Comparison of ENCODE assay signal across 24 cellular contexts in genomic region chr1:234773936-234774677, GRCh38.
DNase-seq lines count a peak whose midpoint lies in the region; ATAC-seq and TF ChIP-seq lines count a peak whose summit lies in the region.
"Had no signal": no experiment of that assay in that cellular context is flagged by ENCODE, and none has a peak within 500 bp of the region (broad histone marks: within the 10 kb centered on the region; RNA-seq: fewer than 3 reads in every experiment).

No MANE protein-coding gene starts in this region.

- H3K27me3 ChIP-seq in CD4-positive, alpha-beta T cell (ENCODE audit: control insufficient read depth, insufficient read depth, low read length): peaks cover 9% of the 10 kb centered on the region
- peaks cover 27 to 29% of the 10 kb centered on the region in 2 experiments for H3K27me3 ChIP-seq in mesenchymal stem cell (ENCODE audit: control insufficient read depth in 1 of 2, insufficient read depth in 1 of 2, low read length in 2 of 2)
- H3K27me3 ChIP-seq: SJCRH30, upper lobe of right lung had no signal

- DNase-seq in activated CD8-positive, alpha-beta T cell treated with anti-CD3 and anti-CD28 coated beads, Interleukin-2, amount 10 ng/mL, durations not matched to agents 7 days and 5 days: peak; percentile 19
- no peak for DNase-seq in activated CD8-positive, alpha-beta T cell treated with anti-CD3 and anti-CD28 coated beads for 36 hours
- no peak for DNase-seq in CD4-positive, alpha-beta T cell
- DNase-seq in activated B cell treated with CpG ODN at 0.5 μM for 24 hours (no peak), mesenchymal stem cell (no peak), NCI-H774 (lab: John Stamatoyannopoulos, UW) (no peak), cerebellum (ENCODE audit: low spot score) (no peak)
- DNase-seq in naive thymus-derived CD8-positive, alpha-beta T cell: no peak
- DNase-seq: activated effector memory CD4-positive, alpha-beta T cell treated with Interleukin-2 at 50 U/mL for 16 hours; amygdala; C1 segment of cervical spinal cord; left cardiac atrium; mesendoderm; naive B cell; NCI-H1417; NCI-H2081 treated with DMSO at 0.1 percent for 48 hours; NCI-H510A; stimulated activated CD4-positive, alpha-beta T cell treated with anti-CD3 and anti-CD28 coated beads, Interleukin-15, amount 100 ng/mL, for 24 hours; upper lobe of right lung had no signal

- no peak overlapping the region for H3K14ac ChIP-seq in mesenchymal stem cell (ENCODE audit: low read length in 2 of 2)

- H2BK15ac ChIP-seq in mesenchymal stem cell (ENCODE audit: low read depth, poor library complexity, severe bottlenecking): no peak overlapping the region

- no peak overlapping the region for H2AK5ac ChIP-seq in mesenchymal stem cell (ENCODE audit: low read length, severe bottlenecking)

- H3K18ac ChIP-seq in mesenchymal stem cell (ENCODE audit: low read depth in 1 of 2, low read length in 2 of 2): no peak overlapping the region

- no peak overlapping the region for H2BK5ac ChIP-seq in mesenchymal stem cell (ENCODE audit: low read depth, low read length, poor library complexity, severe bottlenecking)

- no peak for TF ChIP-seq CTCF in activated CD8-positive, alpha-beta T cell treated with anti-CD3 and anti-CD28 coated beads for 36 hours (IDR thresholded peaks at IDR 0.05)
- TF ChIP-seq CTCF in CD4-positive, alpha-beta T cell (IDR thresholded peaks at IDR 0.05): no peak
- TF ChIP-seq CTCF in activated B cell treated with CpG ODN at 0.5 μM for 24 hours (IDR thresholded peaks at IDR 0.05): no peak

- H3K4me3 ChIP-seq in mesenchymal stem cell (ENCODE audit: insufficient read depth in 1 of 2, low read depth in 1 of 2, low read length in 2 of 2): no peak overlapping the region
- H3K4me3 ChIP-seq: sigmoid colon, SJCRH30, upper lobe of right lung had no signal

- no peak overlapping the region for H3K27ac Mint-ChIP-seq in activated CD8-positive, alpha-beta T cell treated with anti-CD3 and anti-CD28 coated beads, Interleukin-2, amount 10 ng/mL, durations not matched to agents 7 days and 5 days
- no peak overlapping the region for H3K27ac Mint-ChIP-seq in activated CD8-positive, alpha-beta T cell treated with anti-CD3 and anti-CD28 coated beads for 36 hours
- H3K27ac Mint-ChIP-seq in CD4-positive, alpha-beta T cell: peak overlapping the region; percentile 55
- peak overlapping the region; percentile 96 for H3K27ac Mint-ChIP-seq in activated B cell treated with CpG ODN at 0.5 μM for 24 hours
- peak overlapping the region in 4 of 10 donors; percentile 22 to 44 (median 28) for H3K27ac Mint-ChIP-seq in naive thymus-derived CD8-positive, alpha-beta T cell
- H3K27ac Mint-ChIP-seq: dendritic cell treated with granulocyte-macrophage colony-stimulating factor and Interleukin-4, amounts not matched to agents 40 ng/mL and 50 ng/mL, for 4 days had no signal

- no peak overlapping the region for H3K23ac ChIP-seq in mesenchymal stem cell (ENCODE audit: low read length in 2 of 2)

- no peaks in the 10 kb centered on the region for H3K9me3 Mint-ChIP-seq in activated CD8-positive, alpha-beta T cell treated with anti-CD3 and anti-CD28 coated beads, Interleukin-2, amount 10 ng/mL, durations not matched to agents 7 days and 5 days (ENCODE audit: insufficient read depth)
- H3K9me3 Mint-ChIP-seq in activated CD8-positive, alpha-beta T cell treated with anti-CD3 and anti-CD28 coated beads for 36 hours: peaks cover 3% of the 10 kb centered on the region
- H3K9me3 Mint-ChIP-seq in CD4-positive, alpha-beta T cell: no peaks in the 10 kb centered on the region
- no peaks in the 10 kb centered on the region for H3K9me3 Mint-ChIP-seq in activated B cell treated with CpG ODN at 0.5 μM for 24 hours
- H3K9me3 Mint-ChIP-seq in naive thymus-derived CD8-positive, alpha-beta T cell: peaks cover 0 to 4% (median 0%) of the 10 kb centered on the region in 9 donors
- H3K9me3 Mint-ChIP-seq: dendritic cell treated with granulocyte-macrophage colony-stimulating factor and Interleukin-4, amounts not matched to agents 40 ng/mL and 50 ng/mL, for 4 days had no signal

- H4K8ac ChIP-seq in mesenchymal stem cell (ENCODE audit: low read length): no peak overlapping the region

- H3K27ac ChIP-seq in CD4-positive, alpha-beta T cell (ENCODE audit: low read depth, low read length): no peak overlapping the region
- no peak overlapping the region for H3K27ac ChIP-seq in mesenchymal stem cell (ENCODE audit: low read length, poor library complexity, severe bottlenecking)
- H3K27ac ChIP-seq: parathyroid adenoma, SJCRH30, upper lobe of right lung, VCaP had no signal

- peak overlapping the region; percentile 19 for H4K91ac ChIP-seq in mesenchymal stem cell (ENCODE audit: low read length)

- H2AFZ ChIP-seq in mesenchymal stem cell (ENCODE audit: low read depth, low read length): no peak overlapping the region
- H2AFZ ChIP-seq: parathyroid adenoma had no signal

- H3K4me2 ChIP-seq in mesenchymal stem cell (ENCODE audit: low read length, poor library complexity, severe bottlenecking): no peak overlapping the region

- H3K9ac ChIP-seq in mesenchymal stem cell (ENCODE audit: low read length): no peak overlapping the region
- H3K9ac ChIP-seq: parathyroid adenoma had no signal

- ATAC-seq in activated CD8-positive, alpha-beta T cell treated with anti-CD3 and anti-CD28 coated beads, Interleukin-2, amount 10 ng/mL, durations not matched to agents 7 days and 5 days: no peak
- no peak for ATAC-seq in activated CD8-positive, alpha-beta T cell treated with anti-CD3 and anti-CD28 coated beads for 36 hours
- ATAC-seq in CD4-positive, alpha-beta T cell (ENCODE audit: poor library complexity): no peak
- no peak for ATAC-seq in activated B cell treated with CpG ODN at 0.5 μM for 24 hours (ENCODE audit: low read depth)
- no peak for ATAC-seq in naive thymus-derived CD8-positive, alpha-beta T cell
- ATAC-seq: left cardiac atrium, upper lobe of right lung had no signal

- H3K4ac ChIP-seq in mesenchymal stem cell (ENCODE audit: low read depth in 1 of 2, low read length in 2 of 2): no peak overlapping the region

- H3K27me3 Mint-ChIP-seq in activated CD8-positive, alpha-beta T cell treated with anti-CD3 and anti-CD28 coated beads, Interleukin-2, amount 10 ng/mL, durations not matched to agents 7 days and 5 days (ENCODE audit: low read depth): no peaks in the 10 kb centered on the region
- H3K27me3 Mint-ChIP-seq in activated CD8-positive, alpha-beta T cell treated with anti-CD3 and anti-CD28 coated beads for 36 hours: no peaks in the 10 kb centered on the region
- H3K27me3 Mint-ChIP-seq in CD4-positive, alpha-beta T cell: no peaks in the 10 kb centered on the region
- H3K27me3 Mint-ChIP-seq in activated B cell treated with CpG ODN at 0.5 μM for 24 hours: no peaks in the 10 kb centered on the region
- no peaks in the 10 kb centered on the region for H3K27me3 Mint-ChIP-seq in naive thymus-derived CD8-positive, alpha-beta T cell
- H3K27me3 Mint-ChIP-seq: dendritic cell treated with granulocyte-macrophage colony-stimulating factor and Interleukin-4, amounts not matched to agents 40 ng/mL and 50 ng/mL, for 4 days; naive B cell had no signal

- POLR2A ChIA-PET in activated CD8-positive, alpha-beta T cell treated with anti-CD3 and anti-CD28 coated beads, Interleukin-2, amount 10 ng/mL, durations not matched to agents 7 days and 5 days (lab: Charles Lee): interaction anchor here (0.6 to 2.4 kb wide), 3 partner anchors 49 to 50 kb away, joined by 4 to 23 read pairs (median 6); no protein-coding TSS in a partner anchor
- POLR2A ChIA-PET in activated CD8-positive, alpha-beta T cell treated with anti-CD3 and anti-CD28 coated beads for 36 hours (lab: Charles Lee): interaction anchor here (0.7 to 1.5 kb wide), 4 partner anchors 49 to 263 kb away, joined by 3 read pairs; partner anchors contain the start of gene IRF2BP2
- POLR2A ChIA-PET in CD4-positive, alpha-beta T cell (lab: Charles Lee): interaction anchor here (4.0 to 7.4 kb wide), 2 partner anchors 50 to 163 kb away, joined by 32 to 67 read pairs; partner anchors contain the start of gene IRF2BP2
- POLR2A ChIA-PET in activated B cell treated with CpG ODN at 0.5 μM for 24 hours (lab: Charles Lee): interaction anchor here (0.7 to 4.4 kb wide), 8 partner anchors 106 to 300 kb away, joined by 3 to 86 read pairs (median 6); partner anchors contain the start of gene IRF2BP2
- POLR2A ChIA-PET in naive thymus-derived CD8-positive, alpha-beta T cell (lab: Charles Lee): interaction anchor here (0.7 to 7.8 kb wide), 4 partner anchors 11 to 1198 kb away, joined by 3 to 92 read pairs (median 4); partner anchors contain the start of gene IRF2BP2

- no peak overlapping the region for H2BK120ac ChIP-seq in mesenchymal stem cell (ENCODE audit: low read depth, low read length)

- no peaks in the 10 kb centered on the region for H3K9me3 ChIP-seq in CD4-positive, alpha-beta T cell (ENCODE audit: control insufficient read depth, low read length)
- H3K9me3 ChIP-seq in mesenchymal stem cell (ENCODE audit: control insufficient read depth, low read length): peaks cover 12% of the 10 kb centered on the region
- H3K9me3 ChIP-seq: sigmoid colon, SJCRH30, upper lobe of right lung had no signal

- peak overlapping the region in 1 of 2 experiments; percentile 4 for H2BK12ac ChIP-seq in mesenchymal stem cell (ENCODE audit: low read length in 2 of 2)

- peaks cover 47% of the 10 kb centered on the region for H3K4me1 Mint-ChIP-seq in activated CD8-positive, alpha-beta T cell treated with anti-CD3 and anti-CD28 coated beads, Interleukin-2, amount 10 ng/mL, durations not matched to agents 7 days and 5 days (ENCODE audit: low read depth)
- peaks cover 44% of the 10 kb centered on the region for H3K4me1 Mint-ChIP-seq in activated CD8-positive, alpha-beta T cell treated with anti-CD3 and anti-CD28 coated beads for 36 hours (ENCODE audit: low read depth)
- peaks cover 40% of the 10 kb centered on the region for H3K4me1 Mint-ChIP-seq in CD4-positive, alpha-beta T cell (ENCODE audit: low read depth)
- peaks cover 42% of the 10 kb centered on the region for H3K4me1 Mint-ChIP-seq in activated B cell treated with CpG ODN at 0.5 μM for 24 hours
- H3K4me1 Mint-ChIP-seq in naive thymus-derived CD8-positive, alpha-beta T cell: peaks cover 24 to 41% (median 40%) of the 10 kb centered on the region in 4 donors

- H3K79me1 ChIP-seq in mesenchymal stem cell (replicated peaks; ENCODE audit: low read length, poor library complexity, severe bottlenecking): no peaks in the 10 kb centered on the region

- CTCF ChIA-PET in activated CD8-positive, alpha-beta T cell treated with anti-CD3 and anti-CD28 coated beads, Interleukin-2, amount 10 ng/mL, durations not matched to agents 7 days and 5 days (lab: Charles Lee): interaction anchor here (1.4 kb wide), 1 partner anchor 158 kb away, joined by 5 read pairs; no protein-coding TSS in a partner anchor
- CTCF ChIA-PET in activated CD8-positive, alpha-beta T cell treated with anti-CD3 and anti-CD28 coated beads for 36 hours (lab: Charles Lee): interaction anchor here (1.3 to 1.5 kb wide), 2 partner anchors 19 to 68 kb away, joined by 3 to 4 read pairs; no protein-coding TSS in a partner anchor
- CTCF ChIA-PET in CD4-positive, alpha-beta T cell (lab: Charles Lee): no interaction called here
- CTCF ChIA-PET in activated B cell treated with CpG ODN at 0.5 μM for 24 hours (lab: Charles Lee): interaction anchor here (1.3 kb wide), 1 partner anchor 309 kb away, joined by 4 read pairs; no protein-coding TSS in a partner anchor

- peaks cover 5% of the 10 kb centered on the region for H3K36me3 Mint-ChIP-seq in activated CD8-positive, alpha-beta T cell treated with anti-CD3 and anti-CD28 coated beads, Interleukin-2, amount 10 ng/mL, durations not matched to agents 7 days and 5 days (ENCODE audit: low read depth)
- H3K36me3 Mint-ChIP-seq in activated CD8-positive, alpha-beta T cell treated with anti-CD3 and anti-CD28 coated beads for 36 hours (ENCODE audit: low read depth): peaks cover 6% of the 10 kb centered on the region
- H3K36me3 Mint-ChIP-seq in CD4-positive, alpha-beta T cell (ENCODE audit: low read depth): no peaks in the 10 kb centered on the region
- no peaks in the 10 kb centered on the region for H3K36me3 Mint-ChIP-seq in activated B cell treated with CpG ODN at 0.5 μM for 24 hours (ENCODE audit: low read depth)
- no peaks in the 10 kb centered on the region for H3K36me3 Mint-ChIP-seq in naive thymus-derived CD8-positive, alpha-beta T cell

- intact Hi-C loops in activated CD8-positive, alpha-beta T cell treated with anti-CD3 and anti-CD28 coated beads for 36 hours (cut with micrococcal nuclease): no loop called here
- intact Hi-C loops in CD4-positive, alpha-beta T cell (cut with DNase I, micrococcal nuclease): loop anchor here (2.0 to 5.0 kb wide), 2 partner anchors 71 to 177 kb away; no protein-coding TSS in a partner anchor
- intact Hi-C loops in activated B cell treated with CpG ODN at 0.5 μM for 24 hours (cut with micrococcal nuclease): loop anchor here (2.0 to 5.0 kb wide), 2 partner anchors 153 to 301 kb away; no protein-coding TSS in a partner anchor

- H3K36me3 ChIP-seq in mesenchymal stem cell (ENCODE audit: control insufficient read depth in 1 of 2, insufficient read depth in 2 of 2, low read depth in 1 of 2, low read length in 2 of 2): no peaks in the 10 kb centered on the region
- H3K36me3 ChIP-seq: sigmoid colon, SJCRH30, upper lobe of right lung had no signal

- H3K4me3 Mint-ChIP-seq in activated CD8-positive, alpha-beta T cell treated with anti-CD3 and anti-CD28 coated beads, Interleukin-2, amount 10 ng/mL, durations not matched to agents 7 days and 5 days: no peak overlapping the region
- H3K4me3 Mint-ChIP-seq in activated CD8-positive, alpha-beta T cell treated with anti-CD3 and anti-CD28 coated beads for 36 hours: no peak overlapping the region
- H3K4me3 Mint-ChIP-seq in CD4-positive, alpha-beta T cell: no peak overlapping the region
- no peak overlapping the region for H3K4me3 Mint-ChIP-seq in activated B cell treated with CpG ODN at 0.5 μM for 24 hours
- no peak overlapping the region for H3K4me3 Mint-ChIP-seq in naive thymus-derived CD8-positive, alpha-beta T cell

- peaks cover 10% of the 10 kb centered on the region for H3K4me1 ChIP-seq in mesenchymal stem cell (ENCODE audit: control insufficient read depth, insufficient read depth, low read depth, low read length)
- H3K4me1 ChIP-seq: parathyroid adenoma had no signal

- 93% methylated on average over 4 of the region's 4 CpGs for WGBS in mesenchymal stem cell

Comparison
In these comparisons a context has a peak if more than half of its experiments do, and no peak if none do; other contexts are left out.
1. H3K27ac Mint-ChIP-seq: peak in CD4-positive, alpha-beta T cell (single experiment) and activated B cell treated with CpG ODN at 0.5 μM for 24 hours (single experiment); none in activated CD8-positive, alpha-beta T cell treated with anti-CD3 and anti-CD28 coated beads, Interleukin-2, amount 10 ng/mL, durations not matched to agents 7 days and 5 days (single experiment) and activated CD8-positive, alpha-beta T cell treated with anti-CD3 and anti-CD28 coated beads for 36 hours (single experiment).